22 cellular contexts compared by ENCODE assay signal in the genomic region with DNA sequence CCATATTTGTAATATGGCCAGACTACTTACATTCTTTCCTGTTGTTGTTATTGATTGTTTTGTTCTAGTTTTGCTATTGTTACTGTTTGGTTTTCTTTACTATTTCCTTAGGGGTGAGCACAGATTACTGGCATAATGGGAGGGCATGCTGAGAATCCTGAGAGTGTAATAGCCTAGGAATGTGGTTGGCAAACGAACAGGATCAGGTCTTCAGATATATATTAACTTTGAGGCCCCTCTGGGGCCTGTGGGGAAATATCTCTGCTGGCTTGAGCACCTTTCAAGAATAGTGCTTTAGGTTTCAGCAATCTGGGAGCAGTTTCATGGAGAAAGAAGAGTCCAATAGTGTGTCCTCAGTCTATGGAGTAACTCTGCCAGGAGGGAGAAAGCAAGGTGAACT.
"Had no signal": no experiment of that assay in that cellular context is flagged by ENCODE, and none has a peak within 500 bp of the region (broad histone marks: within the 10 kb centered on the region; RNA-seq: fewer than 3 reads in every experiment).

No MANE protein-coding gene starts in this region.

- FAIRE-seq: bronchial epithelial cell, endothelial cell of umbilical vein, keratinocyte, urothelium cell line had no signal

- H3K9me3 Mint-ChIP-seq: T-helper 1 cell treated with Interleukin-12 subunit alpha and Interleukin-12 subunit beta and Interleukin-4 antibody, amounts not matched to agents 30 μg/mL and 1 μg/mL, for 36 hours had no signal

- H3K27ac ChIP-seq: ascending aorta, right atrium auricular region, tibial artery had no signal

- H3K4me1 Mint-ChIP-seq: activated naive CD4-positive, alpha-beta T cell treated with anti-CD3 and anti-CD28 coated beads, Interleukin-2, amount 50 U/mL, for 24 hours had no signal

- H3K9me3 ChIP-seq: ascending aorta, right atrium auricular region, tibial artery had no signal

- H3K36me3 ChIP-seq: ascending aorta, right atrium auricular region, tibial artery had no signal

- DNase-seq: activated CD4-positive, CD25-positive, alpha-beta regulatory T cell treated with anti-CD3 and anti-CD28 coated beads, Interleukin-2, amount 50 U/mL, for 72 hours; activated gamma-delta T cell; cerebellar nuclear complex; cortex of kidney; effector CD4-positive, alpha-beta T cell; glutamatergic neuron; hypothalamus; nucleus accumbens; posterior cingulate gyrus; stimulated activated CD4-positive, alpha-beta T cell treated with anti-CD3 and anti-CD28 coated beads, Interleukin-2, amount 100 ng/mL, for 24 hours; stimulated activated naive CD8-positive, alpha-beta T cell treated with anti-CD3 and anti-CD28 coated beads, Interleukin-15, Interleukin-2, amounts not matched to agents 100 U/mL and 50 U/mL, for 24 hours; substantia nigra; tibial artery had no signal

- H3K4me1 ChIP-seq: ascending aorta, right atrium auricular region, tibial artery had no signal

- H3K27me3 ChIP-seq: ascending aorta, right atrium auricular region, tibial artery had no signal

- ATAC-seq: natural killer cell treated with Interleukin-12 subunit alpha and Interleukin-12 subunit beta and Interleukin-15 and Interleukin-18, amount 100 ng/mL, for 72 hours; stimulated activated naive CD8-positive, alpha-beta T cell treated with anti-CD3 and anti-CD28 coated beads, Interleukin-15, Interleukin-2, amounts not matched to agents 100 U/mL and 50 U/mL, for 24 hours had no signal

- H3K27me3 Mint-ChIP-seq: natural killer cell treated with Interleukin-12 subunit alpha and Interleukin-12 subunit beta and Interleukin-15 and Interleukin-18, amount 100 ng/mL, for 72 hours had no signal

- H3K4me3 Mint-ChIP-seq: activated naive CD4-positive, alpha-beta T cell treated with anti-CD3 and anti-CD28 coated beads, Interleukin-2, amount 50 U/mL, for 24 hours; natural killer cell treated with Interleukin-12 subunit alpha and Interleukin-12 subunit beta and Interleukin-15 and Interleukin-18, amount 100 ng/mL, for 72 hours; T-helper 1 cell treated with Interleukin-12 subunit alpha and Interleukin-12 subunit beta and Interleukin-4 antibody, amounts not matched to agents 30 μg/mL and 1 μg/mL, for 36 hours had no signal

- H3K4me3 ChIP-seq: ascending aorta, right atrium auricular region, tibial artery had no signal

- H3K36me3 Mint-ChIP-seq: natural killer cell treated with Interleukin-12 subunit alpha and Interleukin-12 subunit beta and Interleukin-15 and Interleukin-18, amount 100 ng/mL, for 72 hours had no signal

- H3K27ac Mint-ChIP-seq: activated naive CD4-positive, alpha-beta T cell treated with anti-CD3 and anti-CD28 coated beads, Interleukin-2, amount 50 U/mL, for 24 hours; natural killer cell treated with Interleukin-12 subunit alpha and Interleukin-12 subunit beta and Interleukin-15 and Interleukin-18, amount 100 ng/mL, for 72 hours; T-helper 1 cell treated with Interleukin-12 subunit alpha and Interleukin-12 subunit beta and Interleukin-4 antibody, amounts not matched to agents 30 μg/mL and 1 μg/mL, for 36 hours had no signal
